ENCODE assay signal across 7 cellular contexts in genomic region chr17:77470800-77471733, GRCh38.
A peak's percentile ranks its signal among the peaks of the same experiment; 100 is the strongest.
DNase-seq lines count a peak whose midpoint lies in the region; ATAC-seq and TF ChIP-seq lines count a peak whose summit lies in the region.

No MANE protein-coding gene starts in this region.

- TF ChIP-seq RAD21 in IMR-90 (IDR thresholded peaks at IDR 0.05; ENCODE audit: low read length), result no peak

- H2BK120ac ChIP-seq in IMR-90 (ENCODE audit: low read depth, low read length), result peak overlapping the region; percentile 71; the same call in 1 of the 2 replicates

- H3K9me1 ChIP-seq in IMR-90 (ENCODE audit: insufficient read depth, low read length), result peaks cover 64% of the 10 kb centered on the region

- no peak overlapping the region for H3K4me3 ChIP-seq in IMR-90 (ENCODE audit: insufficient read depth, low read depth, low read length)
- no peak overlapping the region for H3K4me3 ChIP-seq in iPS DF 6.9 (ENCODE audit: low read length)

- peaks cover 47 to 99% of the 10 kb centered on the region in 2 experiments for H3K79me1 ChIP-seq in IMR-90 (ENCODE audit: low read depth in 1 of 2, low read length in 2 of 2)

- intact Hi-C loops in IMR-90 (cut with micrococcal nuclease), result no loop called here

- peak overlapping the region; percentile 42; the same call in 1 of the 2 replicates for H3K56ac ChIP-seq in IMR-90 (ENCODE audit: extremely low read depth, insufficient read depth, low read length)

- POLR2A ChIA-PET in IMR-90 (lab: Charles Lee; ENCODE audit: unreplicated experiment), result no interaction called here

- peak overlapping the region; percentile 91 for H3K27ac Mint-ChIP-seq in activated T-helper 17 cell treated with anti-CD3 and anti-CD28 coated beads, Interleukin-2, amount 50 U/mL, for 72 hours
- H3K27ac Mint-ChIP-seq in stimulated activated naive B cell treated with anti-CD40 and anti-IgM and Interleukin-4, amounts not matched to agents 10 μg/mL and 1 μg/mL and 100 μg/mL, for 72 hours, result peak overlapping the region; percentile 79

- peak overlapping the region; percentile 37 for H2BK5ac ChIP-seq in IMR-90 (ENCODE audit: low read depth, low read length, poor library complexity, severe bottlenecking)

- H3K23ac ChIP-seq in IMR-90 (ENCODE audit: low read depth, low read length), result peak overlapping the region; percentile 94

- H3K27ac ChIP-seq in IMR-90 (ENCODE audit: insufficient read depth, low read length) (peak overlapping the region; percentile 56), iPS DF 6.9 (ENCODE audit: low read length) (peak overlapping the region; percentile 93)

- peaks cover 63% of the 10 kb centered on the region for H3K4me1 ChIP-seq in IMR-90 (ENCODE audit: control insufficient read depth, insufficient read depth, low read length)
- H3K4me1 ChIP-seq in iPS DF 6.9 (ENCODE audit: control insufficient read depth, insufficient read depth, low read length), result peaks cover 14% of the 10 kb centered on the region

- TF ChIP-seq CTCF in IMR-90 (conservative IDR thresholded peaks at IDR 0.05; ENCODE audit: low read depth, low read length), result no peak

- H3K4me3 Mint-ChIP-seq in activated T-helper 17 cell treated with anti-CD3 and anti-CD28 coated beads, Interleukin-2, amount 50 U/mL, for 72 hours, result peak overlapping the region; percentile 74
- H3K4me3 Mint-ChIP-seq in stimulated activated naive B cell treated with anti-CD40 and anti-IgM and Interleukin-4, amounts not matched to agents 10 μg/mL and 1 μg/mL and 100 μg/mL, for 72 hours, result peak overlapping the region; percentile 74 to 79

- H3K9me3 Mint-ChIP-seq in activated T-helper 17 cell treated with anti-CD3 and anti-CD28 coated beads, Interleukin-2, amount 50 U/mL, for 72 hours, result no peaks in the 10 kb centered on the region
- peaks cover 8 to 9% of the 10 kb centered on the region in 2 donors for H3K9me3 Mint-ChIP-seq in stimulated activated naive B cell treated with anti-CD40 and anti-IgM and Interleukin-4, amounts not matched to agents 10 μg/mL and 1 μg/mL and 100 μg/mL, for 72 hours

- H4K91ac ChIP-seq in IMR-90 (ENCODE audit: insufficient read depth, low read depth, low read length), result peak overlapping the region; percentile 48

- H3K4me2 ChIP-seq in IMR-90 (ENCODE audit: low read depth, low read length), result peak overlapping the region; percentile 24; the same call in 1 of the 2 replicates

- peak overlapping the region; percentile 47 for H3K4ac ChIP-seq in IMR-90 (ENCODE audit: low read depth, low read length)

- H2BK20ac ChIP-seq in IMR-90 (ENCODE audit: low read depth, low read length), result 0 out of 2 replicates have a peak overlapping the region, but pooled peaks have one; percentile 3

- BruUV-seq in IMR-90 (replicated peaks; lab: Mats Ljungman, UMichigan), result no TSS peak

- no peaks in the 10 kb centered on the region for H3K27me3 ChIP-seq in IMR-90 (ENCODE audit: control insufficient read depth, insufficient read depth, low read length)
- no peaks in the 10 kb centered on the region for H3K27me3 ChIP-seq in iPS DF 6.9 (ENCODE audit: control insufficient read depth, insufficient read depth, low read length)

- H3K9me3 ChIP-seq in IMR-90 (ENCODE audit: control insufficient read depth, insufficient read depth, low read length), result no peaks in the 10 kb centered on the region
- no peaks in the 10 kb centered on the region for H3K9me3 ChIP-seq in iPS DF 6.9 (ENCODE audit: control insufficient read depth, insufficient read depth, low read length)

- WGBS in IMR-90 (ENCODE audit: extremely low coverage in 2 of 2, insufficient read length in 1 of 2), 2 experiments, result no CpG with 5 or more reads among the region's 9 CpGs
- no CpG with 5 or more reads among the region's 9 CpGs for WGBS in iPS DF 6.9 (ENCODE audit: insufficient coverage, insufficient read length)

- TF ChIP-seq POLR2A in IMR-90 (IDR thresholded peaks at IDR 0.05; ENCODE audit: low read depth, low read length), result no peak

- H2AK5ac ChIP-seq in IMR-90 (ENCODE audit: low read depth, low read length), result peak overlapping the region; percentile 63

- ATAC-seq in IMR-90 (ENCODE audit: low read depth) (0 out of 2 replicates have a peak, but pooled peaks have one; percentile 9), GM19035 (IDR thresholded peaks at IDR 0.05; ENCODE audit: unreplicated experiment) (no peak), HG02884 (IDR thresholded peaks at IDR 0.05; ENCODE audit: unreplicated experiment) (no peak)
- no peak for ATAC-seq in activated T-helper 17 cell treated with anti-CD3 and anti-CD28 coated beads, Interleukin-2, amount 50 U/mL, for 72 hours (replicated peaks)
- ATAC-seq in stimulated activated naive B cell treated with anti-CD40 and anti-IgM and Interleukin-4, amounts not matched to agents 10 μg/mL and 1 μg/mL and 100 μg/mL, for 72 hours (replicated peaks), result no peak

- peak overlapping the region; percentile 26 for H3K9ac ChIP-seq in IMR-90 (ENCODE audit: low read depth, low read length)

- peak overlapping the region; percentile 37; the same call in 1 of the 2 replicates for H4K5ac ChIP-seq in IMR-90 (ENCODE audit: low read depth, low read length)

- H3K27me3 Mint-ChIP-seq in activated T-helper 17 cell treated with anti-CD3 and anti-CD28 coated beads, Interleukin-2, amount 50 U/mL, for 72 hours, result no peaks in the 10 kb centered on the region
- no peaks in the 10 kb centered on the region for H3K27me3 Mint-ChIP-seq in stimulated activated naive B cell treated with anti-CD40 and anti-IgM and Interleukin-4, amounts not matched to agents 10 μg/mL and 1 μg/mL and 100 μg/mL, for 72 hours

- H3K14ac ChIP-seq in IMR-90 (replicated peaks; ENCODE audit: low read depth, low read length), result peak overlapping the region; percentile 7; the same call in 1 of the 2 replicates

- H4K20me1 ChIP-seq in IMR-90 (ENCODE audit: insufficient read depth, low read length), result peaks cover 98% of the 10 kb centered on the region

- CTCF ChIA-PET in IMR-90 (lab: Yijun Ruan, JAX), result no interaction called here

- H4K8ac ChIP-seq in IMR-90 (ENCODE audit: low read depth in 2 of 2, low read length in 2 of 2), result peak overlapping the region; percentile 12 to 55; a peak in 2 of 4 replicates

- DNase-seq in IMR-90 (peak; percentile 43), iPS DF 6.9 (ENCODE audit: low read depth, low spot score) (no peak)
- no peak for DNase-seq in stimulated activated naive B cell treated with anti-CD40 and anti-IgM and Interleukin-4, amounts not matched to agents 10 μg/mL and 1 μg/mL and 100 μg/mL, for 72 hours
- no peak for DNase-seq in stimulated activated CD4-positive, alpha-beta T cell treated with anti-CD3 and anti-CD28 coated beads, Interleukin-2, amount 100 ng/mL, for 24 hours

- H3K36me3 ChIP-seq in IMR-90 (ENCODE audit: control insufficient read depth, insufficient read depth, low read length), result peaks cover 15% of the 10 kb centered on the region; the same call in 1 of the 2 replicates
- no peaks in the 10 kb centered on the region; the same call in 1 of the 2 replicates for H3K36me3 ChIP-seq in iPS DF 6.9 (ENCODE audit: control insufficient read depth, insufficient read depth, low read length)

- H3K36me3 Mint-ChIP-seq in activated T-helper 17 cell treated with anti-CD3 and anti-CD28 coated beads, Interleukin-2, amount 50 U/mL, for 72 hours (ENCODE audit: low read depth), result peaks cover 95% of the 10 kb centered on the region
- H3K36me3 Mint-ChIP-seq in stimulated activated naive B cell treated with anti-CD40 and anti-IgM and Interleukin-4, amounts not matched to agents 10 μg/mL and 1 μg/mL and 100 μg/mL, for 72 hours, result peaks cover 49 to 59% of the 10 kb centered on the region in 2 donors

- dilution Hi-C loops in IMR-90 (cut with HindIII; ENCODE audit: low sequenced_read_pairs, unreplicated experiment), result no loop called here

- H2BK15ac ChIP-seq in IMR-90 (ENCODE audit: low read depth, low read length), result no peak overlapping the region; the same call in 2 of the 3 replicates

- peaks cover 77% of the 10 kb centered on the region for H3K4me1 Mint-ChIP-seq in activated T-helper 17 cell treated with anti-CD3 and anti-CD28 coated beads, Interleukin-2, amount 50 U/mL, for 72 hours
- H3K4me1 Mint-ChIP-seq in stimulated activated naive B cell treated with anti-CD40 and anti-IgM and Interleukin-4, amounts not matched to agents 10 μg/mL and 1 μg/mL and 100 μg/mL, for 72 hours, result peaks cover 82 to 100% of the 10 kb centered on the region in 2 donors

- H3K18ac ChIP-seq in IMR-90 (ENCODE audit: low read depth, low read length), result peak overlapping the region; percentile 10; the same call in 1 of the 2 replicates

- peak overlapping the region; percentile 42 for H2AK9ac ChIP-seq in IMR-90 (replicated peaks; ENCODE audit: low read depth, low read length, poor library complexity)

- in situ Hi-C loops in IMR-90 (cut with MboI; ENCODE audit: low sequenced_read_pairs), result no loop called here

- peak overlapping the region; percentile 14 for H2AFZ ChIP-seq in IMR-90 (replicated peaks; ENCODE audit: low read length, poor library complexity)

TF ChIP-seq in IMR-90, 13 proteins besides CTCF, POLR2A, EP300 and RAD21:
- TF ChIP-seq SMC3 (IDR thresholded peaks at IDR 0.05; ENCODE audit: low read depth, low read length) (no peak), BHLHE40 (IDR thresholded peaks at IDR 0.05; ENCODE audit: low read depth, low read length) (no peak), USF2 (IDR thresholded peaks at IDR 0.05; ENCODE audit: low read depth, low read length) (no peak), FOS (IDR thresholded peaks at IDR 0.05; ENCODE audit: low read depth, low read length) (no peak), CEBPB (IDR thresholded peaks at IDR 0.05; ENCODE audit: low read depth, low read length) (peak; percentile 67), RFX5 (IDR thresholded peaks at IDR 0.05; ENCODE audit: low read depth, low read length) (no peak), MAZ (IDR thresholded peaks at IDR 0.05; ENCODE audit: borderline replicate concordance, low read depth, low read length) (peak; percentile 69), MAFK (IDR thresholded peaks at IDR 0.05; ENCODE audit: low read depth, low read length) (no peak), CHD1 (IDR thresholded peaks at IDR 0.05; ENCODE audit: low read depth, low read length) (no peak)
